30 cellular contexts compared by ENCODE assay signal in genomic region chrX:54422168-54422567, GRCh38.
"Had no signal": no experiment of that assay in that cellular context is flagged by ENCODE, and none has a peak within 500 bp of the region (broad histone marks: within the 10 kb centered on the region; RNA-seq: fewer than 3 reads in every experiment).

No MANE protein-coding gene starts in this region.

- H3K27ac ChIP-seq: heart left ventricle, lower lobe of right lung, neural progenitor cell, neutrophil, ovary, suprapubic skin, thoracic aorta, tibial artery, upper lobe of right lung had no signal

- H3K4me1 Mint-ChIP-seq: immature natural killer cell, naive B cell, natural killer cell, nephron progenitor cell, neural progenitor cell had no signal

- H3K9me3 Mint-ChIP-seq: immature natural killer cell; natural killer cell; stimulated activated naive CD8-positive, alpha-beta T cell treated with anti-CD3 and anti-CD28 coated beads, Interleukin-15, Interleukin-2, amounts not matched to agents 100 ng/mL and 50 ng/mL, for 24 hours had no signal

- H3K9ac ChIP-seq: neural progenitor cell had no signal

- H3K36me3 Mint-ChIP-seq: immature natural killer cell, naive B cell, natural killer cell, neural progenitor cell had no signal

- H3K9me3 ChIP-seq: heart left ventricle, lower lobe of right lung, neutrophil, ovary, suprapubic skin, thoracic aorta, tibial artery, upper lobe of right lung had no signal

- H3K27me3 Mint-ChIP-seq: progenitor cell of endocrine pancreas had no signal

- H3K4me3 Mint-ChIP-seq: immature natural killer cell; naive B cell; natural killer cell; nephron progenitor cell; neural progenitor cell; stimulated activated naive CD8-positive, alpha-beta T cell treated with anti-CD3 and anti-CD28 coated beads, Interleukin-15, Interleukin-2, amounts not matched to agents 100 ng/mL and 50 ng/mL, for 24 hours had no signal

- H3K27me3 ChIP-seq: neural progenitor cell, neutrophil, ovary, suprapubic skin, tibial artery, upper lobe of right lung had no signal

- H3K4me1 ChIP-seq: lower lobe of right lung, neural progenitor cell, suprapubic skin, tibial artery, upper lobe of right lung had no signal

- H3K4me3 ChIP-seq: heart left ventricle, lower lobe of right lung, neural progenitor cell, ovary, suprapubic skin, thoracic aorta, tibial artery, upper lobe of right lung had no signal

- H3K36me3 ChIP-seq: heart left ventricle, lower lobe of right lung, neural progenitor cell, neutrophil, ovary, suprapubic skin, thoracic aorta, tibial artery, upper lobe of right lung had no signal

- H3K27ac Mint-ChIP-seq: immature natural killer cell; naive B cell; natural killer cell; nephron progenitor cell; neural progenitor cell; progenitor cell of endocrine pancreas; stimulated activated naive CD8-positive, alpha-beta T cell treated with anti-CD3 and anti-CD28 coated beads, Interleukin-15, Interleukin-2, amounts not matched to agents 100 ng/mL and 50 ng/mL, for 24 hours had no signal

- ATAC-seq: heart left ventricle, left ventricle myocardium superior, lower lobe of right lung, natural killer cell, right cardiac atrium, upper lobe of right lung had no signal

- H3K4me2 ChIP-seq: neural progenitor cell had no signal

- FAIRE-seq: islet of Langerhans, kidney, urothelium cell line had no signal

- H2AFZ ChIP-seq: neural progenitor cell had no signal

- DNase-seq: heart left ventricle; hypothalamus; immature natural killer cell; kidney; left ventricle myocardium superior; lower lobe of right lung; mammary epithelial cell; mesenchymal stem cell; naive B cell; natural killer cell; nephron progenitor cell; occipital lobe; ovary; right cardiac atrium; stimulated activated CD4-positive, alpha-beta T cell treated with anti-CD3 and anti-CD28 coated beads, Interleukin-12 subunit alpha, Interleukin-12 subunit beta, amount 100 ng/mL, for 4 hours; stimulated activated CD4-positive, alpha-beta T cell treated with anti-CD3 and anti-CD28 coated beads, Interleukin-15, amount 100 ng/mL, for 24 hours; stimulated activated CD4-positive, alpha-beta T cell treated with anti-CD3 and anti-CD28 coated beads, Interleukin-2, amount 100 ng/mL, for 24 hours; stimulated activated CD4-positive, alpha-beta T cell treated with anti-CD3 and anti-CD28 coated beads, Interleukin-4, amount 100 ng/mL, for 1 hour; stimulated activated naive CD4-positive, alpha-beta T cell; tibial artery; trophoblast cell; upper lobe of right lung had no signal
